ENCODE assay signal across 11 cellular contexts in the genomic region with DNA sequence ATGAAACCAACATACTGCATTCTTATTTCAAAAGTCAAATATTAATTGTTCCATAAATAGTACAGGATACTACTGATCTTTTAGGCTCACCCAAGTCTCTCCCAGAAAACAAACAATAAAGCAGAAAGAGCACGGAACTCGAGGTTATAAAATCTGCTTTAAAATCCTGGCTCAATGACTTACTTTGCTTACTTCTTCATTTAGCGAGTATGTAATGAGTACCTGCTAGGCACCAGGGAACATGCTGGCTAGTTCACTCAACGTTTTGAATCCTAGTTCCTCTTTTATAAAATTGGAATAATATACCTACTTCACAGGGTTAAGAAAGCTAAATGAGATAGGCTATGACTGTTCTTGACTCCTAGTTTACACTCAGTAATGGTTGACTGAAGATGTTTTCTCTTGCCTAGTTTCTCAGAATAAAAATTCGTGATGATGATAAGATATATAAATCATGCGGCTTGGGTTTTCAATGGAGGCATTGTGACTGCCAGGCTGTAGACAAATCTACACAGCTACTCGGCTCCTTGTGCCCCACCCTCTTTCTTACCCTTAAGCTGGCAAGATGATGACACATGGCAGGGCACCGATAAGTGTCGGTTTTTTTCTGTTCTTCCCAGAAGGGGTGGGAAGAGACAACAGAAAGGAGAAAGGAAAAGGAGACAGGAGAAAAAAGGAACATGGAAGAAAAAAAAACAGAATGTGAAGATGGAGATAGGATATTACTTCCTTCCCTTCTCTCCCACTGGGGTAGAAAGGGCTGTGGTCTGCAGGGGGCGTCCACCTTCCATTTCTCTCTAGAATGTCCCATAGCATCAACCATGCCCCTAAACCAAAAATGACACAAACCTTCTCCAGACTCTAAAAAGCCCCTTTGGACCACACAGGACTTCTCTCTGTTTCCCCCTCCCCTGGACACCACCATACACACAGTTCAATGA.
DNase-seq lines count a peak whose midpoint lies in the region; ATAC-seq and TF ChIP-seq lines count a peak whose summit lies in the region.
"Had no signal": no experiment of that assay in that cellular context is flagged by ENCODE, and none has a peak within 500 bp of the region (broad histone marks: within the 10 kb centered on the region; RNA-seq: fewer than 3 reads in every experiment).

No MANE protein-coding gene starts in this region.

- no peaks in the 10 kb centered on the region for H3K9me3 Mint-ChIP-seq in activated CD4-positive, alpha-beta T cell treated with anti-CD3 and anti-CD28 coated beads, Interleukin-2, amount 10 ng/mL, durations not matched to agents 7 days and 5 days
- H3K9me3 Mint-ChIP-seq: activated CD4-positive, alpha-beta memory T cell treated with anti-CD3 and anti-CD28 coated beads for 36 hours had no signal

- DNase-seq in RPMI7951 (ENCODE audit: low read depth) (peak; percentile 46), GF-D8 (lab: John Stamatoyannopoulos, UW) (no peak), MG63 (no peak)
- no peak for DNase-seq in activated CD4-positive, alpha-beta T cell treated with anti-CD3 and anti-CD28 coated beads, Interleukin-2, amount 10 ng/mL, durations not matched to agents 7 days and 5 days
- no peak for DNase-seq in activated CD4-positive, alpha-beta T cell treated with anti-CD3 and anti-CD28 coated beads, Interleukin-2, amount 50 U/mL, for 4 hours
- DNase-seq: activated CD4-positive, alpha-beta memory T cell treated with anti-CD3 and anti-CD28 coated beads for 36 hours; NCI-H526 treated with DMSO at 0.1 percent for 48 hours; transverse colon had no signal

- no peak overlapping the region for H3K4me3 Mint-ChIP-seq in activated CD4-positive, alpha-beta T cell treated with anti-CD3 and anti-CD28 coated beads, Interleukin-2, amount 10 ng/mL, durations not matched to agents 7 days and 5 days
- H3K4me3 Mint-ChIP-seq: activated CD4-positive, alpha-beta memory T cell treated with anti-CD3 and anti-CD28 coated beads for 36 hours had no signal

- no peaks in the 10 kb centered on the region for H3K4me1 Mint-ChIP-seq in activated CD4-positive, alpha-beta T cell treated with anti-CD3 and anti-CD28 coated beads, Interleukin-2, amount 10 ng/mL, durations not matched to agents 7 days and 5 days

- H3K27me3 Mint-ChIP-seq in activated CD4-positive, alpha-beta T cell treated with anti-CD3 and anti-CD28 coated beads, Interleukin-2, amount 10 ng/mL, durations not matched to agents 7 days and 5 days: no peaks in the 10 kb centered on the region
- H3K27me3 Mint-ChIP-seq: activated CD4-positive, alpha-beta memory T cell treated with anti-CD3 and anti-CD28 coated beads for 36 hours had no signal

- TF ChIP-seq CTCF in C4-2B (conservative IDR thresholded peaks at IDR 0.05): peak; percentile 17

- ATAC-seq in GM19395 (IDR thresholded peaks at IDR 0.05; ENCODE audit: unreplicated experiment) (peak; percentile 80), HG03108 (IDR thresholded peaks at IDR 0.05; ENCODE audit: unreplicated experiment) (peak; percentile 79)

- no peaks in the 10 kb centered on the region for H3K27me3 ChIP-seq in MG63
- H3K27me3 ChIP-seq: transverse colon had no signal

- H3K9me3 ChIP-seq in MG63: peaks cover 17% of the 10 kb centered on the region
- H3K9me3 ChIP-seq: transverse colon had no signal

- no peak overlapping the region for H3K4me3 ChIP-seq in MG63
- H3K4me3 ChIP-seq: transverse colon had no signal

- H3K27ac Mint-ChIP-seq in activated CD4-positive, alpha-beta T cell treated with anti-CD3 and anti-CD28 coated beads, Interleukin-2, amount 10 ng/mL, durations not matched to agents 7 days and 5 days: no peak overlapping the region
- H3K27ac Mint-ChIP-seq: activated CD4-positive, alpha-beta memory T cell treated with anti-CD3 and anti-CD28 coated beads for 36 hours had no signal

- H3K36me3 ChIP-seq in MG63: no peaks in the 10 kb centered on the region
- H3K36me3 ChIP-seq: transverse colon had no signal

- peak overlapping the region; percentile 66; the same call in 1 of the 2 replicates for H3K27ac ChIP-seq in C4-2B

- CTCF ChIA-PET in activated CD4-positive, alpha-beta T cell treated with anti-CD3 and anti-CD28 coated beads, Interleukin-2, amount 10 ng/mL, durations not matched to agents 7 days and 5 days (lab: Charles Lee): interaction anchor here (0.6 to 1.7 kb wide), 2 partner anchors 16 to 844 kb away, joined by 3 to 4 read pairs; no protein-coding TSS in a partner anchor

- POLR2A ChIA-PET in activated CD4-positive, alpha-beta T cell treated with anti-CD3 and anti-CD28 coated beads, Interleukin-2, amount 10 ng/mL, durations not matched to agents 7 days and 5 days (lab: Charles Lee): no interaction called here

- no peaks in the 10 kb centered on the region for H3K36me3 Mint-ChIP-seq in activated CD4-positive, alpha-beta T cell treated with anti-CD3 and anti-CD28 coated beads, Interleukin-2, amount 10 ng/mL, durations not matched to agents 7 days and 5 days (ENCODE audit: low read depth)
- H3K36me3 Mint-ChIP-seq: activated CD4-positive, alpha-beta memory T cell treated with anti-CD3 and anti-CD28 coated beads for 36 hours had no signal
